Comparison of ENCODE assay signal across 8 cellular contexts in the genomic region with DNA sequence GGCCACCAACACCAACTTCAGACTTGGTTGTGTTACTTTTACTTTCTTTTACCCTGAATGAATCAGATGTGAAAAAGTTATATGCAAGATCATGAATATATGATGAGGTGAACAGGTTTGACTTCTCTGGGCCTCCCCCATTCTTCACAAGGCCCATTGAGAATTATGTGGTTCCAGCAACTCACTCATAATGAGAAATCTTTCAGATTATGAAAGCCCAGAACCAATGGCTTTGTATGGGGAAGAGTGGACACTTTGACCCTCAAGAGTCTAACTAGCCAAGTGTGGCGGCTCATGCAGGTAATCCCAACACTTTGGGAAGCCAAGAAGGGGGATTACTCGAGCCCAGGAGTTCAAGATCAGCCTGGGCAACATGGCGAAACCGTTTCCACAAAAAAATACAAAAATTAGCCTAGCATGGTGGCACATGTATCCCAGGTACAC.
DNase-seq lines count a peak whose midpoint lies in the region; ATAC-seq and TF ChIP-seq lines count a peak whose summit lies in the region.
"Had no signal": no experiment of that assay in that cellular context is flagged by ENCODE, and none has a peak within 500 bp of the region (broad histone marks: within the 10 kb centered on the region; RNA-seq: fewer than 3 reads in every experiment).

No MANE protein-coding gene starts in this region.

- peaks cover 38% of the 10 kb centered on the region for H3K36me3 Mint-ChIP-seq in effector memory CD8-positive, alpha-beta T cell (ENCODE audit: insufficient read depth)

- ATAC-seq in GM18520 (IDR thresholded peaks at IDR 0.05; ENCODE audit: unreplicated experiment) (peak; percentile 75), HG03066 (IDR thresholded peaks at IDR 0.05; ENCODE audit: low read depth, unreplicated experiment) (peak; percentile 50)
- ATAC-seq in effector memory CD8-positive, alpha-beta T cell (replicated peaks), result peak; percentile 65

- DNase-seq in GM20000 (ENCODE audit: low spot score) (peak; percentile 57), AG20443 (ENCODE audit: low spot score) (no peak), NCI-H446 treated with DMSO at 0.1 percent for 48 hours (lab: John Stamatoyannopoulos, UW) (no peak), NCI-H2227 treated with DMSO at 0.1 percent for 48 hours (lab: John Stamatoyannopoulos, UW) (no peak)
- DNase-seq in effector memory CD8-positive, alpha-beta T cell, result no peak
- DNase-seq: endodermal cell had no signal

- no peaks in the 10 kb centered on the region for H3K9me3 Mint-ChIP-seq in effector memory CD8-positive, alpha-beta T cell

- peaks cover 6 to 21% of the 10 kb centered on the region in 2 donors for H3K4me1 Mint-ChIP-seq in effector memory CD8-positive, alpha-beta T cell (ENCODE audit: low read depth in 2 of 2)

- no peaks in the 10 kb centered on the region for H3K27me3 Mint-ChIP-seq in effector memory CD8-positive, alpha-beta T cell

- no peak overlapping the region for H3K4me3 Mint-ChIP-seq in effector memory CD8-positive, alpha-beta T cell
- H3K4me3 Mint-ChIP-seq: endodermal cell had no signal

- H3K27ac Mint-ChIP-seq in effector memory CD8-positive, alpha-beta T cell, result peak overlapping the region in 1 of 2 donors; percentile 27
- H3K27ac Mint-ChIP-seq: endodermal cell had no signal

- no peak for TF ChIP-seq CTCF in GM20000 (IDR thresholded peaks at IDR 0.05; ENCODE audit: extremely low read depth, missing control alignments)
